31 cellular contexts compared by ENCODE assay signal in genomic region chr2:205972113-205972512, GRCh38.
DNase-seq lines count a peak whose midpoint lies in the region; ATAC-seq and TF ChIP-seq lines count a peak whose summit lies in the region.
"Had no signal": no experiment of that assay in that cellular context is flagged by ENCODE, and none has a peak within 500 bp of the region (broad histone marks: within the 10 kb centered on the region; RNA-seq: fewer than 3 reads in every experiment).

No MANE protein-coding gene starts in this region.

- H3K27ac ChIP-seq in mucosa of rectum (ENCODE audit: low read depth in 2 of 2, low read length in 2 of 2) (peak overlapping the region; percentile 67 to 83), upper lobe of right lung (no peak overlapping the region), heart right ventricle (no peak overlapping the region)
- H3K27ac ChIP-seq: gastrocnemius medialis, left ventricle myocardium inferior, RWPE1, spleen had no signal

- H3K27me3 ChIP-seq in mucosa of rectum (ENCODE audit: control insufficient read depth in 2 of 2, insufficient read depth in 2 of 2, low read length in 2 of 2) (no peaks in the 10 kb centered on the region), upper lobe of right lung (no peaks in the 10 kb centered on the region), heart right ventricle (no peaks in the 10 kb centered on the region)
- H3K27me3 ChIP-seq: gastrocnemius medialis had no signal

- intact Hi-C loops in upper lobe of right lung (cut with DNase I) (no loop called here), heart right ventricle (cut with DNase I) (no loop called here)

- TF ChIP-seq CTCF in choroid plexus epithelial cell (conservative IDR thresholded peaks at IDR 0.05; ENCODE audit: low read depth, low read length) (no peak), upper lobe of right lung (IDR thresholded peaks at IDR 0.05) (no peak), heart right ventricle (IDR thresholded peaks at IDR 0.05) (no peak)

- no peaks in the 10 kb centered on the region for H3K36me3 ChIP-seq in mucosa of rectum (ENCODE audit: control insufficient read depth in 2 of 2, insufficient read depth in 2 of 2, low read length in 2 of 2)
- H3K36me3 ChIP-seq in upper lobe of right lung = no peaks in the 10 kb centered on the region
- no peaks in the 10 kb centered on the region for H3K36me3 ChIP-seq in heart right ventricle
- H3K36me3 ChIP-seq: gastrocnemius medialis, left ventricle myocardium inferior, spleen had no signal

- H3K9ac ChIP-seq in mucosa of rectum (ENCODE audit: low read depth in 1 of 2, low read length in 2 of 2) = no peak overlapping the region

- ATAC-seq in upper lobe of right lung (peak; percentile 7), heart right ventricle (no peak), HG03571 (IDR thresholded peaks at IDR 0.05; ENCODE audit: unreplicated experiment) (no peak)
- ATAC-seq: activated CD4-positive, CD25-positive, alpha-beta regulatory T cell treated with anti-CD3 and anti-CD28 coated beads, Interleukin-2, amount 50 U/mL, for 24 hours; activated naive CD4-positive, alpha-beta T cell treated with anti-CD3 and anti-CD28 coated beads, Interleukin-2, amount 50 U/mL, for 72 hours; CD8-positive, alpha-beta T cell; gastrocnemius medialis; naive thymus-derived CD4-positive, alpha-beta T cell had no signal

- no peak overlapping the region for H3K4me3 ChIP-seq in choroid plexus epithelial cell (ENCODE audit: low read depth, low read length)
- H3K4me3 ChIP-seq in mucosa of rectum (ENCODE audit: low read length in 2 of 2) = no peak overlapping the region
- H3K4me3 ChIP-seq in upper lobe of right lung = no peak overlapping the region
- no peak overlapping the region for H3K4me3 ChIP-seq in heart right ventricle
- H3K4me3 ChIP-seq: gastrocnemius medialis, left ventricle myocardium inferior, spleen had no signal

- DNase-seq in DMS53 (lab: John Stamatoyannopoulos, UW) (peak; percentile 44), DMS53 treated with DMSO at 0.1 percent for 48 hours (lab: John Stamatoyannopoulos, UW; ENCODE audit: unreplicated experiment) (no peak), choroid plexus epithelial cell (ENCODE audit: low read depth) (peak; percentile 11), upper lobe of right lung (no peak), heart right ventricle (no peak), activated gamma-delta T cell treated with Interleukin-2 at 50 U/mL for 16 hours (no peak)
- DNase-seq: 8988T; activated CD4-positive, alpha-beta T cell treated with anti-CD3 and anti-CD28 coated beads, Interleukin-2, amount 50 U/mL, for 48 hours; activated CD8-positive, alpha-beta memory T cell treated with anti-CD3 and anti-CD28 coated beads, Interleukin-2, amount 50 U/mL, for 48 hours; AML-193; anterior cingulate cortex; central memory CD4-positive, alpha-beta T cell; gastrocnemius medialis; HCEC 1CT; hypothalamus; immature natural killer cell; left ventricle myocardium inferior; MV-4-11; naive thymus-derived CD4-positive, alpha-beta T cell; NCI-H1436 treated with DMSO at 0.1 percent for 48 hours; NCI-H2107; NCI-H774; nucleus accumbens; spleen; T-helper 1 cell had no signal

- 84 to 96% methylated on average over 1 of the region's 1 CpG for WGBS in heart right ventricle, 2 donors

- H3K4me1 ChIP-seq in mucosa of rectum (ENCODE audit: control insufficient read depth in 2 of 2, insufficient read depth in 2 of 2, low read length in 2 of 2) (peaks cover 17 to 28% of the 10 kb centered on the region in 2 donors), upper lobe of right lung (peaks cover 11% of the 10 kb centered on the region), heart right ventricle (no peaks in the 10 kb centered on the region)
- H3K4me1 ChIP-seq: gastrocnemius medialis, left ventricle myocardium inferior had no signal

- H3K9me3 ChIP-seq in mucosa of rectum (ENCODE audit: control insufficient read depth in 2 of 2, low read length in 2 of 2) (no peaks in the 10 kb centered on the region), upper lobe of right lung (no peaks in the 10 kb centered on the region), heart right ventricle (no peaks in the 10 kb centered on the region)
- H3K9me3 ChIP-seq: gastrocnemius medialis, left ventricle myocardium inferior had no signal

Comparison
In these comparisons a context has a peak if more than half of its experiments do, and no peak if none do; other contexts are left out.
1. DNase-seq: peak in DMS53 (single experiment) and choroid plexus epithelial cell (single experiment); none in DMS53 treated with DMSO at 0.1 percent for 48 hours (single experiment), upper lobe of right lung (single experiment), heart right ventricle (0 of 2) and activated gamma-delta T cell treated with Interleukin-2 at 50 U/mL for 16 hours (single experiment).
2. H3K27ac ChIP-seq: peak in mucosa of rectum (2 of 2); none in upper lobe of right lung (single experiment) and heart right ventricle (0 of 10).